Comparison of ENCODE assay signal across 1 cellular context in genomic region chr1:148264374-148265276, GRCh38.
A peak's percentile ranks its signal among the peaks of the same experiment; 100 is the strongest.
TF ChIP-seq lines count a peak whose summit lies in the region.

No MANE protein-coding gene starts in this region.

TF ChIP-seq in GM23338, 12 proteins besides CTCF, POLR2A, EP300 and RAD21 (continued from another document):
- TF ChIP-seq, protein P1, sequence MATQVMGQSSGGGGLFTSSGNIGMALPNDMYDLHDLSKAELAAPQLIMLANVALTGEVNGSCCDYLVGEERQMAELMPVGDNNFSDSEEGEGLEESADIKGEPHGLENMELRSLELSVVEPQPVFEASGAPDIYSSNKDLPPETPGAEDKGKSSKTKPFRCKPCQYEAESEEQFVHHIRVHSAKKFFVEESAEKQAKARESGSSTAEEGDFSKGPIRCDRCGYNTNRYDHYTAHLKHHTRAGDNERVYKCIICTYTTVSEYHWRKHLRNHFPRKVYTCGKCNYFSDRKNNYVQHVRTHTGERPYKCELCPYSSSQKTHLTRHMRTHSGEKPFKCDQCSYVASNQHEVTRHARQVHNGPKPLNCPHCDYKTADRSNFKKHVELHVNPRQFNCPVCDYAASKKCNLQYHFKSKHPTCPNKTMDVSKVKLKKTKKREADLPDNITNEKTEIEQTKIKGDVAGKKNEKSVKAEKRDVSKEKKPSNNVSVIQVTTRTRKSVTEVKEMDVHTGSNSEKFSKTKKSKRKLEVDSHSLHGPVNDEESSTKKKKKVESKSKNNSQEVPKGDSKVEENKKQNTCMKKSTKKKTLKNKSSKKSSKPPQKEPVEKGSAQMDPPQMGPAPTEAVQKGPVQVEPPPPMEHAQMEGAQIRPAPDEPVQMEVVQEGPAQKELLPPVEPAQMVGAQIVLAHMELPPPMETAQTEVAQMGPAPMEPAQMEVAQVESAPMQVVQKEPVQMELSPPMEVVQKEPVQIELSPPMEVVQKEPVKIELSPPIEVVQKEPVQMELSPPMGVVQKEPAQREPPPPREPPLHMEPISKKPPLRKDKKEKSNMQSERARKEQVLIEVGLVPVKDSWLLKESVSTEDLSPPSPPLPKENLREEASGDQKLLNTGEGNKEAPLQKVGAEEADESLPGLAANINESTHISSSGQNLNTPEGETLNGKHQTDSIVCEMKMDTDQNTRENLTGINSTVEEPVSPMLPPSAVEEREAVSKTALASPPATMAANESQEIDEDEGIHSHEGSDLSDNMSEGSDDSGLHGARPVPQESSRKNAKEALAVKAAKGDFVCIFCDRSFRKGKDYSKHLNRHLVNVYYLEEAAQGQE (IDR thresholded peaks at IDR 0.05; ENCODE audit: unreplicated experiment): no peak
- TF ChIP-seq ZNF331 (CRISPR knock-in tag; IDR thresholded peaks at IDR 0.05; ENCODE audit: low read depth): no peak
- peak; percentile 6; the same call in 1 of the 2 replicates for TF ChIP-seq CREB1 (CRISPR knock-in tag; IDR thresholded peaks at IDR 0.05; ENCODE audit: low read depth)
- no peak for TF ChIP-seq EZH2 (IDR thresholded peaks at IDR 0.05; ENCODE audit: low read depth, unreplicated experiment)
